9 cellular contexts compared by ENCODE assay signal in the genomic region with DNA sequence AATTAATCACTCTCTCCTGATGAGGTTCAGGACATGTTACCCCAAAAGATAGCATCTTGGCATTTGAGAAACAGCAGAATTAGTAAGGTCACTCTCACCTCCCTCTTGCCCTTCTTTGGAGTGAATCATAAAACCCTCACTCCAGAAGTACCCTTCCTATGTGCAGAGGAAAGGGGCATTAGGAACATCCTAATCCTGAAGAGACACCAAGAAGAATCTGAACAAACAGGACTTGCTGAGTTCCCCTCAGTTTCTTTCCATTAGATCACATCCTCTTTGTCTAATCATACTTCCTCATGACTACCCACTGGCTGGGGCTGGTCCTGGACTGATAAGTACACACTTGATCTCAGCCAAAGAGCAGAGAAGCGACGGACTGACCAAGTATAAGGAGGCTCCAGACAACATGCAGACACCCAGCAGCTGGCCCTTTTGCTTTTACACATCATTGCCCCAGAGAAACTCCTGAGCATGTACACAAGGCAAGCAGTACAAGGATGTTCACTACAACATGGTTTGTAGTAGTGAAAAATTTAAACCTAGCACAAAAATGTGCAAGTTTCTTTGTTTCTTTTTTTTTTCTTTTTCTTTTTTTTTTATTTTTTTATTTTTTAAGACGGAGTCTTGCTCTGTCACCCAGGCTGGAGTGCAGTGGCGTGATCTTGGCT. TPM values are rescaled to one million over a fixed set of nuclear protein-coding genes. Genes with fewer than 3 reads are reported as not detected.
DNase-seq lines count a peak whose midpoint lies in the region; ATAC-seq, FAIRE-seq and TF ChIP-seq lines count a peak whose summit lies in the region.
"Had no signal": no experiment of that assay in that cellular context is flagged by ENCODE, and none has a peak within 500 bp of the region (broad histone marks: within the 10 kb centered on the region; RNA-seq: fewer than 3 reads in every experiment).

No MANE protein-coding gene starts in this region.

- TF ChIP-seq CTCF in astrocyte (IDR thresholded peaks at IDR 0.05; ENCODE audit: insufficient read depth, low read depth, low read length), result no peak
- TF ChIP-seq CTCF in mucosa of descending colon (IDR thresholded peaks at IDR 0.05), result no peak

- peak overlapping the region; percentile 12 for H3K4me2 ChIP-seq in astrocyte (ENCODE audit: low read length)

- DNase-seq in activated T-cell treated with anti-CD3 and anti-CD28 coated beads, Interleukin-2, amount 50 U/mL, for 72 hours, result no peak
- no peak for DNase-seq in activated T-cell treated with anti-CD3 and anti-CD28 coated beads, Interleukin-2, amount 50 U/mL, for 48 hours
- DNase-seq in astrocyte (ENCODE audit: low read depth) (peak; percentile 50), mucosa of descending colon (peak in 1 of 3 donors; percentile 50), NCI-H2107 (lab: John Stamatoyannopoulos, UW) (no peak), HuH-7.5 (ENCODE audit: low spot score) (no peak)
- no peak for DNase-seq in activated effector memory CD4-positive, alpha-beta T cell treated with Interleukin-2 at 50 U/mL for 16 hours
- DNase-seq: DND-41 had no signal

- H3K27me3 Mint-ChIP-seq in activated T-cell treated with anti-CD3 and anti-CD28 coated beads, Interleukin-2, amount 50 U/mL, for 72 hours (ENCODE audit: low read depth), result peaks cover 11% of the 10 kb centered on the region
- peaks cover 2% of the 10 kb centered on the region for H3K27me3 Mint-ChIP-seq in astrocyte (ENCODE audit: low read depth, unreplicated experiment)

- H3K9me3 ChIP-seq in astrocyte (ENCODE audit: insufficient read depth, low read depth, low read length) (no peaks in the 10 kb centered on the region), mucosa of descending colon (no peaks in the 10 kb centered on the region)

- no peak overlapping the region for H3K4me3 ChIP-seq in astrocyte (ENCODE audit: insufficient read depth, low read depth, low read length)
- H3K4me3 ChIP-seq in mucosa of descending colon, result no peak overlapping the region

- no peaks in the 10 kb centered on the region for H3K9me3 Mint-ChIP-seq in activated T-cell treated with anti-CD3 and anti-CD28 coated beads, Interleukin-2, amount 50 U/mL, for 72 hours
- H3K9me3 Mint-ChIP-seq in astrocyte (ENCODE audit: unreplicated experiment), result peaks cover 2% of the 10 kb centered on the region

- peak overlapping the region; percentile 37 for H2AFZ ChIP-seq in astrocyte (ENCODE audit: low read depth, low read length)

- H3K79me2 ChIP-seq in astrocyte (ENCODE audit: insufficient read depth, low read length), result no peaks in the 10 kb centered on the region

- ATAC-seq in activated T-cell treated with anti-CD3 and anti-CD28 coated beads, Interleukin-2, amount 50 U/mL, for 72 hours (replicated peaks in 1 of 2), result peak; percentile 58 to 72
- ATAC-seq in HG03457 (IDR thresholded peaks at IDR 0.05; ENCODE audit: unreplicated experiment), result peak; percentile 63
- ATAC-seq in mucosa of descending colon, result peak; percentile 63

- H3K27me3 ChIP-seq in astrocyte (ENCODE audit: insufficient read depth, low read length), result no peaks in the 10 kb centered on the region

- H3K4me1 ChIP-seq in astrocyte (ENCODE audit: insufficient read depth, low read length), result peaks cover 4% of the 10 kb centered on the region
- H3K4me1 ChIP-seq in mucosa of descending colon (ENCODE audit: low read depth), result no peaks in the 10 kb centered on the region

- H3K27ac ChIP-seq in astrocyte (ENCODE audit: low read depth, low read length), result no peak overlapping the region

- H3K36me3 ChIP-seq in astrocyte (ENCODE audit: insufficient read depth, low read length) (no peaks in the 10 kb centered on the region), mucosa of descending colon (ENCODE audit: low read depth) (no peaks in the 10 kb centered on the region)

- peak overlapping the region; percentile 8 to 33 for H3K4me3 Mint-ChIP-seq in activated T-cell treated with anti-CD3 and anti-CD28 coated beads, Interleukin-2, amount 50 U/mL, for 72 hours
- no peak overlapping the region for H3K4me3 Mint-ChIP-seq in astrocyte (ENCODE audit: unreplicated experiment)

- no peak overlapping the region for H3K9ac ChIP-seq in astrocyte (ENCODE audit: low read length)

- peak overlapping the region; percentile 3 for H3K27ac Mint-ChIP-seq in activated T-cell treated with anti-CD3 and anti-CD28 coated beads, Interleukin-2, amount 50 U/mL, for 72 hours
- H3K27ac Mint-ChIP-seq in astrocyte (ENCODE audit: unreplicated experiment), result peak overlapping the region; percentile 13

- H4K20me1 ChIP-seq in astrocyte (ENCODE audit: insufficient read depth, low read length), result no peaks in the 10 kb centered on the region

- FAIRE-seq in astrocyte (lab: Jason Lieb, UNC), result no peak

- H3K36me3 Mint-ChIP-seq in activated T-cell treated with anti-CD3 and anti-CD28 coated beads, Interleukin-2, amount 50 U/mL, for 72 hours (ENCODE audit: insufficient read depth in 2 of 2), result no peaks in the 10 kb centered on the region
- peaks cover 1% of the 10 kb centered on the region for H3K36me3 Mint-ChIP-seq in astrocyte (ENCODE audit: low read depth, unreplicated experiment)

- intact Hi-C loops in mucosa of descending colon (cut with DNase I, micrococcal nuclease), result no loop called here

- peaks cover 7% of the 10 kb centered on the region for H3K4me1 Mint-ChIP-seq in activated T-cell treated with anti-CD3 and anti-CD28 coated beads, Interleukin-2, amount 50 U/mL, for 72 hours (ENCODE audit: low read depth)
- peaks cover 6% of the 10 kb centered on the region for H3K4me1 Mint-ChIP-seq in astrocyte (ENCODE audit: low read depth, unreplicated experiment)

RNA-seq across cellular contexts. Expression of a gene that starts 15.0 kb away (rescaled TPM):
- total RNA-seq in activated T-cell treated with anti-CD3 and anti-CD28 coated beads, Interleukin-2, amount 50 U/mL, for 72 hours, result 10 to 100 TPM; 25.1 to 31.8 TPM
- 1.0 and 2.1 TPM in 2 replicates for total RNA-seq in astrocyte
- total RNA-seq in mucosa of descending colon, result 1 to 10 TPM; 1.2 to 4.9 (median 1.5) TPM

RNA-seq across cellular contexts. Expression of a gene that starts 25.4 kb away (rescaled TPM):
- total RNA-seq in activated T-cell treated with anti-CD3 and anti-CD28 coated beads, Interleukin-2, amount 50 U/mL, for 72 hours, result 10 to 100 TPM; 65.0 to 65.7 TPM
- total RNA-seq in astrocyte (60.3 and 61.1 TPM in 2 replicates), mucosa of descending colon (10 to 100 TPM; 50.9 to 57.8 (median 53.7) TPM)
